ENCODE assay signal across 10 cellular contexts in the genomic region with DNA sequence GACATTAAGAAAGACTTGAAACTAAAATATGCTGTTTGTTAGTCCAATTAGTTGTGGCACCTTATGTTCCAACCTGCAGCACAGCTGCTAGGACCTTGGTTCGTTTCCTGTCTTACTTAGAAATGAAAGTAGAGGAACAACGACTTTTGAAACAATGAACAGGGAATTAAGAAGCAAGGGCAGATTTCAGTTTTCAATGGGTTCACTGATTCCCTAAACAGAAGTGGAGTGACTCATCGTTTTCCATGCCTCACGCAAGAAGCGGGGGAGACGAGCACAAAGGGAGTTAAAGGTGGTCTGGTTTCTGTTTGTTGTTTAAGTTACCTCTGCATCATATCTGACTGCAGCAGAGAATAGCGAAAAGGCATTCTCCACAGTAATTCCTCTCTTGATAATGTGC. TPM values are rescaled to one million over a fixed set of nuclear protein-coding genes. Genes with fewer than 3 reads are reported as not detected.
DNase-seq lines count a peak whose midpoint lies in the region; ATAC-seq and TF ChIP-seq lines count a peak whose summit lies in the region.
"Had no signal": no experiment of that assay in that cellular context is flagged by ENCODE, and none has a peak within 500 bp of the region (broad histone marks: within the 10 kb centered on the region; RNA-seq: fewer than 3 reads in every experiment).

No MANE protein-coding gene starts in this region.

- peaks cover 51% of the 10 kb centered on the region for H3K36me3 ChIP-seq in DND-41 (ENCODE audit: insufficient read depth, low read length)
- H3K36me3 ChIP-seq in lower lobe of right lung = peaks cover 53% of the 10 kb centered on the region

- TF ChIP-seq CTCF in DND-41 (IDR thresholded peaks at IDR 0.05; ENCODE audit: borderline replicate concordance, extremely low read depth, low read length, poor library complexity, severe bottlenecking) (no peak), lower lobe of right lung (IDR thresholded peaks at IDR 0.05) (no peak)

- no peaks in the 10 kb centered on the region for H4K20me1 ChIP-seq in DND-41 (ENCODE audit: insufficient read depth, low read length)

- no peak overlapping the region for H3K4me3 ChIP-seq in DND-41 (ENCODE audit: low read depth in 1 of 2, low read length in 2 of 2)
- H3K4me3 ChIP-seq in lower lobe of right lung = peak overlapping the region; percentile 1
- H3K4me3 ChIP-seq: MG63 had no signal

- no peak overlapping the region for H3K4me2 ChIP-seq in DND-41 (ENCODE audit: insufficient read depth, low read length)

- POLR2A ChIA-PET in activated naive CD8-positive, alpha-beta T cell treated with anti-CD3 and anti-CD28 coated beads, Interleukin-2, amount 10 ng/mL, durations not matched to agents 7 days and 5 days (lab: Charles Lee) = interaction anchor here (1.0 to 2.0 kb wide), 4 partner anchors 26 to 96 kb away, joined by 3 to 16 read pairs (median 10); a partner anchor contains a TSS

- ATAC-seq in DND-41 (ENCODE audit: insufficient read depth, low read depth) = peak; percentile 58; the same call in 2 of the 3 replicates
- ATAC-seq in HG03159 (IDR thresholded peaks at IDR 0.05; ENCODE audit: unreplicated experiment) = peak; percentile 59
- ATAC-seq in activated naive CD8-positive, alpha-beta T cell treated with anti-CD3 and anti-CD28 coated beads, Interleukin-2, amount 10 ng/mL, durations not matched to agents 7 days and 5 days (ENCODE audit: low read depth) = peak; percentile 63
- no peak for ATAC-seq in lower lobe of right lung
- ATAC-seq in GM18520 (IDR thresholded peaks at IDR 0.05; ENCODE audit: unreplicated experiment) = no peak

- H3K27ac Mint-ChIP-seq in activated naive CD8-positive, alpha-beta T cell treated with anti-CD3 and anti-CD28 coated beads, Interleukin-2, amount 10 ng/mL, durations not matched to agents 7 days and 5 days = peak overlapping the region; percentile 88

- H3K9ac ChIP-seq in DND-41 (ENCODE audit: low read depth, low read length) = no peak overlapping the region

- H2AFZ ChIP-seq in DND-41 (ENCODE audit: low read depth, low read length) = no peak overlapping the region

- no peaks in the 10 kb centered on the region for H3K79me2 ChIP-seq in DND-41 (ENCODE audit: insufficient read depth, low read length)

- H3K27ac ChIP-seq in DND-41 (ENCODE audit: low read length) (0 out of 2 replicates have a peak overlapping the region, but pooled peaks have one; percentile 9), lower lobe of right lung (peak overlapping the region; percentile 39)

- H3K9me3 ChIP-seq in DND-41 (ENCODE audit: insufficient read depth, low read length, severe bottlenecking) = no peaks in the 10 kb centered on the region
- no peaks in the 10 kb centered on the region for H3K9me3 ChIP-seq in lower lobe of right lung
- H3K9me3 ChIP-seq: MG63 had no signal

- H3K36me3 Mint-ChIP-seq in activated naive CD8-positive, alpha-beta T cell treated with anti-CD3 and anti-CD28 coated beads, Interleukin-2, amount 10 ng/mL, durations not matched to agents 7 days and 5 days = peaks cover 28% of the 10 kb centered on the region

- peaks cover 20% of the 10 kb centered on the region for H3K4me1 Mint-ChIP-seq in activated naive CD8-positive, alpha-beta T cell treated with anti-CD3 and anti-CD28 coated beads, Interleukin-2, amount 10 ng/mL, durations not matched to agents 7 days and 5 days

- H3K27me3 ChIP-seq in DND-41 (ENCODE audit: insufficient read depth, low read length, poor library complexity) = no peaks in the 10 kb centered on the region
- H3K27me3 ChIP-seq in lower lobe of right lung (ENCODE audit: low read depth) = no peaks in the 10 kb centered on the region
- H3K27me3 ChIP-seq: MG63 had no signal

- no peak for DNase-seq in DND-41
- DNase-seq in activated naive CD8-positive, alpha-beta T cell treated with anti-CD3 and anti-CD28 coated beads, Interleukin-2, amount 10 ng/mL, durations not matched to agents 7 days and 5 days = no peak
- DNase-seq in lower lobe of right lung = no peak
- DNase-seq in NCI-H748 treated with DMSO at 0.1 percent for 48 hours (lab: John Stamatoyannopoulos, UW) = no peak
- DNase-seq in stimulated activated naive CD4-positive, alpha-beta T cell treated with Interleukin-2 at 50 U/mL for 16 hours (lab: John Stamatoyannopoulos, UW) = no peak
- DNase-seq in D341Med (ENCODE audit: low spot score) = no peak
- DNase-seq: activated CD4-positive, CD25-positive, alpha-beta regulatory T cell treated with anti-CD3 and anti-CD28 coated beads, Interleukin-2, amount 50 U/mL, for 72 hours; MG63 had no signal

- H3K4me1 ChIP-seq in DND-41 (ENCODE audit: insufficient read depth, low read length) (no peaks in the 10 kb centered on the region), lower lobe of right lung (peaks cover 8% of the 10 kb centered on the region)

- no peaks in the 10 kb centered on the region for H3K9me3 Mint-ChIP-seq in activated naive CD8-positive, alpha-beta T cell treated with anti-CD3 and anti-CD28 coated beads, Interleukin-2, amount 10 ng/mL, durations not matched to agents 7 days and 5 days

- intact Hi-C loops in lower lobe of right lung (cut with DNase I) = no loop called here

- H3K4me3 Mint-ChIP-seq in activated naive CD8-positive, alpha-beta T cell treated with anti-CD3 and anti-CD28 coated beads, Interleukin-2, amount 10 ng/mL, durations not matched to agents 7 days and 5 days = peak overlapping the region; percentile 76

- no peaks in the 10 kb centered on the region for H3K27me3 Mint-ChIP-seq in activated naive CD8-positive, alpha-beta T cell treated with anti-CD3 and anti-CD28 coated beads, Interleukin-2, amount 10 ng/mL, durations not matched to agents 7 days and 5 days

RNA-seq across cellular contexts. Expression of a gene that starts 44.8 kb away (rescaled TPM):
- 100 to 1,000 TPM; 121 to 123 TPM for total RNA-seq in activated naive CD8-positive, alpha-beta T cell treated with anti-CD3 and anti-CD28 coated beads, Interleukin-2, amount 10 ng/mL, durations not matched to agents 7 days and 5 days
- total RNA-seq in lower lobe of right lung = 59.8 TPM

RNA-seq across cellular contexts. Expression of a gene that starts 44.8 kb away (rescaled TPM):
- 10 to 100 TPM; 18.9 to 20.6 TPM for total RNA-seq in activated naive CD8-positive, alpha-beta T cell treated with anti-CD3 and anti-CD28 coated beads, Interleukin-2, amount 10 ng/mL, durations not matched to agents 7 days and 5 days
- total RNA-seq in lower lobe of right lung = 24.9 TPM

Comparison
In these comparisons a context has a peak if more than half of its experiments do, and no peak if none do; other contexts are left out.
1. ATAC-seq: peak in DND-41 (single experiment), HG03159 (single experiment) and activated naive CD8-positive, alpha-beta T cell treated with anti-CD3 and anti-CD28 coated beads, Interleukin-2, amount 10 ng/mL, durations not matched to agents 7 days and 5 days (single experiment); none in lower lobe of right lung (0 of 2) and GM18520 (single experiment).